In genomic region chr7:124945680-124946079, GRCh38 we compare ENCODE assay signal across 21 cellular contexts. TPM values are rescaled to one million over a fixed set of nuclear protein-coding genes. Genes with fewer than 3 reads are reported as not detected.
A peak's percentile ranks its signal among the peaks of the same experiment; 100 is the strongest.
DNase-seq lines count a peak whose midpoint lies in the region; ATAC-seq, FAIRE-seq and TF ChIP-seq lines count a peak whose summit lies in the region.
"Had no signal": no experiment of that assay in that cellular context is flagged by ENCODE, and none has a peak within 500 bp of the region (broad histone marks: within the 10 kb centered on the region; RNA-seq: fewer than 3 reads in every experiment).

No MANE protein-coding gene starts in this region.

- whole genome bisulfite sequencing in A549 (ENCODE audit: missing lambda C conversion rate): 61% methylated on average over 3 of the region's 3 CpGs
- WGBS in IMR-90 (ENCODE audit: extremely low coverage in 2 of 2, insufficient read length in 1 of 2), 2 experiments: no CpG with 5 or more reads among the region's 3 CpGs

- no peak overlapping the region for H3K4me3 Mint-ChIP-seq in neural crest cell
- H3K4me3 Mint-ChIP-seq: B cell; CD4-positive, alpha-beta T cell; CD8-positive, alpha-beta T cell had no signal

- no peaks in the 10 kb centered on the region for H3K36me3 ChIP-seq in IMR-90 (ENCODE audit: control insufficient read depth, insufficient read depth, low read length)
- H3K36me3 ChIP-seq: BLaER1 treated with 17β-estradiol and CSF1 and Interleukin-3, amounts not matched to agents 10 nM and 100 nM had no signal

- no peak overlapping the region for H2AK5ac ChIP-seq in IMR-90 (ENCODE audit: low read depth, low read length)

- no peak for DNase-seq in A549 (ENCODE audit: low read depth in 1 of 2, low spot score in 1 of 2)
- DNase-seq in IMR-90: no peak
- DNase-seq in neural crest cell (ENCODE audit: low read depth, low spot score): no peak
- no peak for DNase-seq in SKM-1 (lab: John Stamatoyannopoulos, UW; ENCODE audit: unreplicated experiment)
- DNase-seq: 8988T; AML-193; Caco-2; Calu3; CD4-positive, alpha-beta T cell; CD8-positive, alpha-beta T cell; DMS79 treated with DMSO at 0.1 percent for 48 hours; GF-D8 had no signal

- no peak overlapping the region for H2BK5ac ChIP-seq in IMR-90 (ENCODE audit: low read depth, low read length, poor library complexity, severe bottlenecking)

- H3K9me3 ChIP-seq in A549 (no peaks in the 10 kb centered on the region), IMR-90 (ENCODE audit: control insufficient read depth, insufficient read depth, low read length) (no peaks in the 10 kb centered on the region)
- H3K9me3 ChIP-seq: BLaER1 treated with 17β-estradiol and CSF1 and Interleukin-3, amounts not matched to agents 10 nM and 100 nM; Caco-2 had no signal

- CTCF ChIA-PET in A549 (lab: Yijun Ruan, JAX) (no interaction called here), IMR-90 (lab: Yijun Ruan, JAX) (no interaction called here)

- H2BK15ac ChIP-seq in IMR-90 (ENCODE audit: low read depth, low read length): no peak overlapping the region

- peaks cover 2% of the 10 kb centered on the region for H3K36me3 Mint-ChIP-seq in neural crest cell (ENCODE audit: low read depth)

- no peak overlapping the region for H4K8ac ChIP-seq in IMR-90 (ENCODE audit: low read depth in 2 of 2, low read length in 2 of 2)

- POLR2A ChIA-PET in A549 (lab: Yijun Ruan, JAX) (no interaction called here), IMR-90 (lab: Charles Lee; ENCODE audit: unreplicated experiment) (no interaction called here)

- no peak overlapping the region for H4K5ac ChIP-seq in IMR-90 (ENCODE audit: low read depth, low read length)

- no peak for TF ChIP-seq EP300 in A549 (IDR thresholded peaks at IDR 0.05)

- no peak overlapping the region for H3K14ac ChIP-seq in IMR-90 (replicated peaks; ENCODE audit: low read depth, low read length)

- H3K4me1 Mint-ChIP-seq in neural crest cell: no peaks in the 10 kb centered on the region
- H3K4me1 Mint-ChIP-seq: B cell had no signal

- no peak overlapping the region for H2BK20ac ChIP-seq in IMR-90 (ENCODE audit: low read depth, low read length)

- H3K56ac ChIP-seq in IMR-90 (ENCODE audit: extremely low read depth, insufficient read depth, low read length): no peak overlapping the region

- H3K9me3 Mint-ChIP-seq in neural crest cell: peaks cover 3% of the 10 kb centered on the region

- H3K27ac ChIP-seq in A549 (no peak overlapping the region), IMR-90 (ENCODE audit: insufficient read depth, low read length) (no peak overlapping the region)
- H3K27ac ChIP-seq: BLaER1 treated with 17β-estradiol and CSF1 and Interleukin-3, amounts not matched to agents 10 nM and 100 nM; C4-2B had no signal

- H3K9ac ChIP-seq in IMR-90 (ENCODE audit: low read depth, low read length): no peak overlapping the region
- H3K9ac ChIP-seq: BLaER1 treated with 17β-estradiol and CSF1 and Interleukin-3, amounts not matched to agents 10 nM and 100 nM had no signal

- H3K4me2 ChIP-seq in A549 (no peak overlapping the region), IMR-90 (ENCODE audit: low read depth, low read length) (no peak overlapping the region)
- H3K4me2 ChIP-seq: BLaER1 treated with 17β-estradiol and CSF1 and Interleukin-3, amounts not matched to agents 10 nM and 100 nM had no signal

- no peaks in the 10 kb centered on the region for H4K20me1 ChIP-seq in IMR-90 (ENCODE audit: insufficient read depth, low read length)
- H4K20me1 ChIP-seq: BLaER1 treated with 17β-estradiol and CSF1 and Interleukin-3, amounts not matched to agents 10 nM and 100 nM had no signal

- no peaks in the 10 kb centered on the region for H3K27me3 ChIP-seq in IMR-90 (ENCODE audit: control insufficient read depth, insufficient read depth, low read length)
- H3K27me3 ChIP-seq: BLaER1 treated with 17β-estradiol and CSF1 and Interleukin-3, amounts not matched to agents 10 nM and 100 nM had no signal

- H3K27me3 Mint-ChIP-seq in neural crest cell (ENCODE audit: low read depth): no peaks in the 10 kb centered on the region

- in situ Hi-C loops in IMR-90 (cut with MboI; ENCODE audit: low sequenced_read_pairs): no loop called here

- no peaks in the 10 kb centered on the region for H3K79me1 ChIP-seq in IMR-90 (ENCODE audit: low read depth in 1 of 2, low read length in 2 of 2)

- TF ChIP-seq CTCF in A549 (IDR thresholded peaks at IDR 0.05): no peak
- no peak for TF ChIP-seq CTCF in IMR-90 (conservative IDR thresholded peaks at IDR 0.05; ENCODE audit: low read depth, low read length)
- TF ChIP-seq CTCF in neural crest cell (conservative IDR thresholded peaks at IDR 0.05): no peak

- no peak for TF ChIP-seq RAD21 in A549 (conservative IDR thresholded peaks at IDR 0.05 in 1 of 2, IDR thresholded peaks at IDR 0.05 in 1 of 2)
- no peak for TF ChIP-seq RAD21 in IMR-90 (IDR thresholded peaks at IDR 0.05; ENCODE audit: low read length)

- no peaks in the 10 kb centered on the region for H3K4me1 ChIP-seq in A549
- H3K4me1 ChIP-seq in IMR-90 (ENCODE audit: control insufficient read depth, insufficient read depth, low read length): no peaks in the 10 kb centered on the region
- H3K4me1 ChIP-seq: BLaER1 treated with 17β-estradiol and CSF1 and Interleukin-3, amounts not matched to agents 10 nM and 100 nM; Caco-2 had no signal

- no peak overlapping the region for H4K91ac ChIP-seq in IMR-90 (ENCODE audit: insufficient read depth, low read depth, low read length)

- TF ChIP-seq POLR2A in A549 (IDR thresholded peaks at IDR 0.05; ENCODE audit: low read length) (no peak), IMR-90 (IDR thresholded peaks at IDR 0.05; ENCODE audit: low read depth, low read length) (no peak)

- no peak overlapping the region for H3K23ac ChIP-seq in IMR-90 (ENCODE audit: low read depth, low read length)

- peak overlapping the region; percentile 16 for H3K27ac Mint-ChIP-seq in neural crest cell (ENCODE audit: unreplicated experiment)
- H3K27ac Mint-ChIP-seq: B cell; CD4-positive, alpha-beta T cell; CD8-positive, alpha-beta T cell had no signal

- no peak overlapping the region for H2AK9ac ChIP-seq in IMR-90 (replicated peaks; ENCODE audit: low read depth, low read length, poor library complexity)

- ATAC-seq in A549: no peak
- ATAC-seq in IMR-90 (ENCODE audit: low read depth): no peak
- no peak for ATAC-seq in HG03520 (IDR thresholded peaks at IDR 0.05; ENCODE audit: unreplicated experiment)
- ATAC-seq: CD8-positive, alpha-beta T cell had no signal

- H3K4me3 ChIP-seq in A549: no peak overlapping the region
- no peak overlapping the region for H3K4me3 ChIP-seq in IMR-90 (ENCODE audit: insufficient read depth, low read depth, low read length)
- H3K4me3 ChIP-seq: BLaER1 treated with 17β-estradiol and CSF1 and Interleukin-3, amounts not matched to agents 10 nM and 100 nM had no signal

- dilution Hi-C loops in IMR-90 (cut with HindIII; ENCODE audit: low sequenced_read_pairs, unreplicated experiment): no loop called here

- H3K18ac ChIP-seq in IMR-90 (ENCODE audit: low read depth, low read length): no peak overlapping the region

- H2BK120ac ChIP-seq in IMR-90 (ENCODE audit: low read depth, low read length): no peak overlapping the region

- intact Hi-C loops in IMR-90 (cut with micrococcal nuclease): no loop called here

- FAIRE-seq in A549 (lab: Jason Lieb, UNC): no peak
- FAIRE-seq: A204.1, D721Med, G401.6, GM12891, GM19239 had no signal

- no peaks in the 10 kb centered on the region for H3K9me1 ChIP-seq in IMR-90 (ENCODE audit: insufficient read depth, low read length)

- no peak overlapping the region for H2AFZ ChIP-seq in IMR-90 (replicated peaks; ENCODE audit: low read length, poor library complexity)

- H3K4ac ChIP-seq in IMR-90 (ENCODE audit: low read depth, low read length): no peak overlapping the region

- BruUV-seq in IMR-90 (replicated peaks; lab: Mats Ljungman, UMichigan): no TSS peak

TF ChIP-seq in A549, 52 proteins besides CTCF, POLR2A, EP300 and RAD21:
- TF ChIP-seq FOXS1 (CRISPR knock-in tag; IDR thresholded peaks at IDR 0.05) (no peak), MAFK (IDR thresholded peaks at IDR 0.05; ENCODE audit: partially characterized antibody) (peak; percentile 47)
TF ChIP-seq in A549: peak in this region for 1.

TF ChIP-seq in IMR-90, 13 proteins besides CTCF, POLR2A, EP300 and RAD21:
- TF ChIP-seq USF2 (IDR thresholded peaks at IDR 0.05; ENCODE audit: low read depth, low read length) (no peak), MAFK (IDR thresholded peaks at IDR 0.05; ENCODE audit: low read depth, low read length) (peak; percentile 35)
TF ChIP-seq in IMR-90: peak in this region for 1.

RNA-seq across cellular contexts. Expression of gene POT1, which starts 16.1 kb away (rescaled TPM):
- polyA plus RNA-seq in A549 (2011; rRNA removed) (50.6 and 56.2 TPM in 2 replicates), A549 (2017; fragmentation: RNase III; extraction: RNeasy Plus Mini Kit Qiagen cat#74134 plus additional on column Dnase treatment) (19.1 to 23.8 TPM (median 21.6 TPM) in 3 replicates), IMR-90 (2012; rRNA removed) (8.7 and 12.7 TPM in 2 replicates)
- polyA plus RNA-seq in A549 (2012; cell fraction: cytosol; rRNA removed): 7.5 and 10.2 TPM in 2 replicates
- polyA plus RNA-seq in A549 (2012; cell fraction: nucleus; rRNA removed): 5.9 and 6.6 TPM in 2 replicates
- 38.1 and 39.3 TPM in 2 replicates for polyA minus RNA-seq in A549 (2011; rRNA and poly(A)+ RNA removed)
- total RNA-seq in IMR-90 (2012; rRNA removed) (28.5 and 30.6 TPM in 2 replicates), neural crest cell (23.6 and 23.9 TPM in 2 replicates)
- polyA plus RNA-seq in IMR-90 (2012; cell fraction: cytosol; rRNA removed): 1.8 and 1.9 TPM in 2 replicates
- polyA plus RNA-seq in IMR-90 (2012; cell fraction: nucleus; rRNA removed; ENCODE audit: low replicate concordance): 2.0 and 25.8 TPM in 2 replicates
